ENCODE assay signal across 17 cellular contexts in genomic region chr6:131998255-131998982, GRCh38. TPM values are rescaled to one million over a fixed set of nuclear protein-coding genes. Genes with fewer than 3 reads are reported as not detected.
DNase-seq lines count a peak whose midpoint lies in the region; ATAC-seq and TF ChIP-seq lines count a peak whose summit lies in the region.
"Had no signal": no experiment of that assay in that cellular context is flagged by ENCODE, and none has a peak within 500 bp of the region (broad histone marks: within the 10 kb centered on the region; RNA-seq: fewer than 3 reads in every experiment).

No MANE protein-coding gene starts in this region.

- no peak for TF ChIP-seq POLR2A in vagina (IDR thresholded peaks at IDR 0.05)

- H3K36me3 ChIP-seq in vagina: no peaks in the 10 kb centered on the region
- H3K36me3 ChIP-seq: cardiac muscle cell, tibial nerve had no signal

- ATAC-seq in memory B cell (ENCODE audit: low read depth): peak; percentile 29
- no peak for ATAC-seq in GM18498 (IDR thresholded peaks at IDR 0.05; ENCODE audit: unreplicated experiment)
- ATAC-seq: PC-3 had no signal

- H3K9me3 ChIP-seq in vagina: no peaks in the 10 kb centered on the region

- H3K9me3 Mint-ChIP-seq in activated CD4-positive, alpha-beta T cell treated with anti-CD3 and anti-CD28 coated beads, Interleukin-2, amount 10 ng/mL, durations not matched to agents 24 days and 14 days: no peaks in the 10 kb centered on the region
- no peaks in the 10 kb centered on the region for H3K9me3 Mint-ChIP-seq in memory B cell
- H3K9me3 Mint-ChIP-seq: CD4-positive, alpha-beta T cell had no signal

- no peak overlapping the region for H3K4me3 ChIP-seq in coronary artery
- H3K4me3 ChIP-seq in vagina: no peak overlapping the region
- H3K4me3 ChIP-seq: cardiac muscle cell, tibial nerve had no signal

- H3K4me3 Mint-ChIP-seq in activated CD4-positive, alpha-beta T cell treated with anti-CD3 and anti-CD28 coated beads, Interleukin-2, amount 10 ng/mL, durations not matched to agents 24 days and 14 days: no peak overlapping the region
- no peak overlapping the region for H3K4me3 Mint-ChIP-seq in memory B cell
- H3K4me3 Mint-ChIP-seq: activated T-cell treated with anti-CD3 and anti-CD28 coated beads, Interleukin-2, amount 50 U/mL, for 24 hours; CD4-positive, alpha-beta T cell had no signal

- H3K4me1 Mint-ChIP-seq in activated CD4-positive, alpha-beta T cell treated with anti-CD3 and anti-CD28 coated beads, Interleukin-2, amount 10 ng/mL, durations not matched to agents 24 days and 14 days: no peaks in the 10 kb centered on the region
- H3K4me1 Mint-ChIP-seq in memory B cell: peaks cover 2% of the 10 kb centered on the region

- TF ChIP-seq CTCF in coronary artery (IDR thresholded peaks at IDR 0.05) (no peak), vagina (IDR thresholded peaks at IDR 0.05) (no peak)

- H3K4me1 ChIP-seq in vagina: no peaks in the 10 kb centered on the region

- H3K27ac ChIP-seq in coronary artery (peak overlapping the region; percentile 46 to 52), vagina (peak overlapping the region; percentile 7)
- H3K27ac ChIP-seq: cardiac muscle cell had no signal

- H3K36me3 Mint-ChIP-seq in activated CD4-positive, alpha-beta T cell treated with anti-CD3 and anti-CD28 coated beads, Interleukin-2, amount 10 ng/mL, durations not matched to agents 24 days and 14 days (ENCODE audit: low read depth): no peaks in the 10 kb centered on the region
- H3K36me3 Mint-ChIP-seq in memory B cell: no peaks in the 10 kb centered on the region

- no peak overlapping the region for H3K27ac Mint-ChIP-seq in activated CD4-positive, alpha-beta T cell treated with anti-CD3 and anti-CD28 coated beads, Interleukin-2, amount 10 ng/mL, durations not matched to agents 24 days and 14 days
- no peak overlapping the region for H3K27ac Mint-ChIP-seq in memory B cell
- H3K27ac Mint-ChIP-seq: activated T-cell treated with anti-CD3 and anti-CD28 coated beads, Interleukin-2, amount 50 U/mL, for 24 hours; CD4-positive, alpha-beta T cell had no signal

- no peaks in the 10 kb centered on the region for H3K27me3 Mint-ChIP-seq in activated CD4-positive, alpha-beta T cell treated with anti-CD3 and anti-CD28 coated beads, Interleukin-2, amount 10 ng/mL, durations not matched to agents 24 days and 14 days
- H3K27me3 Mint-ChIP-seq in memory B cell: no peaks in the 10 kb centered on the region
- H3K27me3 Mint-ChIP-seq: CD4-positive, alpha-beta T cell had no signal

- no peaks in the 10 kb centered on the region for H3K27me3 ChIP-seq in vagina
- H3K27me3 ChIP-seq: cardiac muscle cell, tibial nerve had no signal

- intact Hi-C loops in activated CD4-positive, alpha-beta T cell treated with anti-CD3 and anti-CD28 coated beads, Interleukin-2, amount 10 ng/mL, durations not matched to agents 24 days and 14 days (cut with micrococcal nuclease): no loop called here
- intact Hi-C loops in vagina (cut with DNase I): no loop called here

- peak; percentile 8 for DNase-seq in activated CD4-positive, alpha-beta T cell treated with anti-CD3 and anti-CD28 coated beads, Interleukin-2, amount 10 ng/mL, durations not matched to agents 24 days and 14 days
- DNase-seq in activated CD4-positive, alpha-beta T cell treated with anti-CD3 and anti-CD28 coated beads, Interleukin-2, amount 50 U/mL, for 48 hours: no peak
- DNase-seq in coronary artery (ENCODE audit: low spot score): no peak
- DNase-seq in memory B cell (ENCODE audit: low spot score in 2 of 2): no peak
- no peak for DNase-seq in vagina (ENCODE audit: extremely low spot score in 2 of 2)
- no peak for DNase-seq in ecto neural progenitor cell (ENCODE audit: low spot score)
- no peak for DNase-seq in NCI-H748 (lab: John Stamatoyannopoulos, UW; ENCODE audit: unreplicated experiment)
- DNase-seq: activated CD4-positive, alpha-beta T cell treated with anti-CD3 and anti-CD28 coated beads, Interleukin-2, amount 50 U/mL, for 4 hours; activated naive CD4-positive, alpha-beta T cell treated with anti-CD3 and anti-CD28 coated beads, Interleukin-2, amount 50 U/mL, for 16 hours; activated T-cell treated with anti-CD3 and anti-CD28 coated beads, Interleukin-2, amount 50 U/mL, for 24 hours; CD4-positive, alpha-beta T cell; NCI-H1048; NCI-H748 treated with DMSO at 0.1 percent for 48 hours; PC-3 had no signal

RNA-seq across cellular contexts. Expression of gene CCN2, which starts 47.2 kb away (rescaled TPM):
- total RNA-seq in activated CD4-positive, alpha-beta T cell treated with anti-CD3 and anti-CD28 coated beads, Interleukin-2, amount 10 ng/mL, durations not matched to agents 24 days and 14 days: not detected in 2 replicates
- 118 TPM for total RNA-seq in vagina

Comparison
In these comparisons a context has a peak if more than half of its experiments do, and no peak if none do; other contexts are left out.
1. RNA of gene CCN2, which starts 47.2 kb away (total RNA-seq): 118 TPM in vagina (single experiment); not detected in activated CD4-positive, alpha-beta T cell treated with anti-CD3 and anti-CD28 coated beads, Interleukin-2, amount 10 ng/mL, durations not matched to agents 24 days and 14 days; every median in the first group is over 100 times any median in the second.